In the genomic region with DNA sequence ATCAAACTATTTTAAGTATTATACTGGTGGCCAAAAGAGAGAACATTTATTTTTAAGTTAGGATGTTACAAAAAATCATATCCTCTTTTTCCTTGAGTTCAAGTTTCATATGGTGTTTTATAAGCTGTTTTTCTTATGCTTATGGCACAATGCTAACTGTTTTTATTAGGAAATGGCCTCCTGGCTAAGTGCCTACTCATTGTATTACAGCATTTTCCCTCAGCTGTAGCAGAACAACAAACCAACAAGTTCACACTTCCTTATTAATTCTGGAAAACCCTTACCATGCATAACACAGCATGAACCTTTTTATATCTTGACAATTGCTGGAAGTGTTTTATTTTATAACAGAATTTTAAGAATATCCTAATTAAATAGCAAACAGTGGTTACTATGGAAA, we compare ENCODE assay signal across 15 cellular contexts.
DNase-seq lines count a peak whose midpoint lies in the region; ATAC-seq and TF ChIP-seq lines count a peak whose summit lies in the region.
"Had no signal": no experiment of that assay in that cellular context is flagged by ENCODE, and none has a peak within 500 bp of the region (broad histone marks: within the 10 kb centered on the region; RNA-seq: fewer than 3 reads in every experiment).

No MANE protein-coding gene starts in this region.

- H3K36me3 ChIP-seq in adipocyte (ENCODE audit: control insufficient read depth, insufficient read depth, low read length, severe bottlenecking): no peaks in the 10 kb centered on the region
- H3K36me3 ChIP-seq: colonic mucosa, neural progenitor cell, thyroid gland had no signal

- H3K9me3 Mint-ChIP-seq in osteocyte (ENCODE audit: unreplicated experiment) (no peaks in the 10 kb centered on the region), immature natural killer cell (peaks cover 0 to 15% (median 2%) of the 10 kb centered on the region in 6 donors)
- H3K9me3 Mint-ChIP-seq: activated B cell treated with CpG ODN at 0.5 μM for 24 hours; activated naive CD8-positive, alpha-beta T cell treated with anti-CD3 and anti-CD28 coated beads, Interleukin-2, amount 10 ng/mL, durations not matched to agents 7 days and 5 days; neural progenitor cell had no signal

- H3K36me3 Mint-ChIP-seq in osteocyte (ENCODE audit: unreplicated experiment) (peaks cover 3% of the 10 kb centered on the region), immature natural killer cell (peaks cover 0 to 3% (median 0%) of the 10 kb centered on the region in 3 donors)
- H3K36me3 Mint-ChIP-seq: activated naive CD8-positive, alpha-beta T cell treated with anti-CD3 and anti-CD28 coated beads, Interleukin-2, amount 10 ng/mL, durations not matched to agents 7 days and 5 days had no signal

- no peak overlapping the region for H3K9ac ChIP-seq in adipocyte (ENCODE audit: low read length)
- H3K9ac ChIP-seq: neural progenitor cell had no signal

- H3K4me3 ChIP-seq in adipocyte (ENCODE audit: low read length): no peak overlapping the region
- H3K4me3 ChIP-seq: colonic mucosa, neural progenitor cell, thyroid gland had no signal

- H3K27me3 Mint-ChIP-seq in osteocyte (ENCODE audit: unreplicated experiment) (no peaks in the 10 kb centered on the region), immature natural killer cell (ENCODE audit: low read depth in 3 of 3) (peaks cover 0 to 2% (median 2%) of the 10 kb centered on the region in 3 donors)
- H3K27me3 Mint-ChIP-seq: activated B cell treated with CpG ODN at 0.5 μM for 24 hours; activated naive CD8-positive, alpha-beta T cell treated with anti-CD3 and anti-CD28 coated beads, Interleukin-2, amount 10 ng/mL, durations not matched to agents 7 days and 5 days had no signal

- H3K4me3 Mint-ChIP-seq in osteocyte (ENCODE audit: unreplicated experiment): no peak overlapping the region
- H3K4me3 Mint-ChIP-seq in immature natural killer cell: no peak overlapping the region
- H3K4me3 Mint-ChIP-seq: activated B cell treated with CpG ODN at 0.5 μM for 24 hours; activated naive CD8-positive, alpha-beta T cell treated with anti-CD3 and anti-CD28 coated beads, Interleukin-2, amount 10 ng/mL, durations not matched to agents 7 days and 5 days; neural progenitor cell had no signal

- peaks cover 28% of the 10 kb centered on the region for H3K4me1 ChIP-seq in adipocyte (ENCODE audit: control insufficient read depth, insufficient read depth, low read length)
- H3K4me1 ChIP-seq: colonic mucosa had no signal

- peak overlapping the region; percentile 73 for H3K27ac Mint-ChIP-seq in osteocyte (ENCODE audit: unreplicated experiment)
- H3K27ac Mint-ChIP-seq in immature natural killer cell: no peak overlapping the region
- H3K27ac Mint-ChIP-seq: activated B cell treated with CpG ODN at 0.5 μM for 24 hours; activated naive CD8-positive, alpha-beta T cell treated with anti-CD3 and anti-CD28 coated beads, Interleukin-2, amount 10 ng/mL, durations not matched to agents 7 days and 5 days; neural progenitor cell had no signal

- no peak for ATAC-seq in GM19351 (IDR thresholded peaks at IDR 0.05; ENCODE audit: unreplicated experiment)

- peaks cover 73% of the 10 kb centered on the region for H3K4me1 Mint-ChIP-seq in osteocyte (ENCODE audit: unreplicated experiment)
- no peaks in the 10 kb centered on the region for H3K4me1 Mint-ChIP-seq in immature natural killer cell
- H3K4me1 Mint-ChIP-seq: activated B cell treated with CpG ODN at 0.5 μM for 24 hours; activated naive CD8-positive, alpha-beta T cell treated with anti-CD3 and anti-CD28 coated beads, Interleukin-2, amount 10 ng/mL, durations not matched to agents 7 days and 5 days had no signal

- DNase-seq in Ammon's horn (ENCODE audit: low spot score) (peak; percentile 35), adipocyte (ENCODE audit: low read depth) (peak; percentile 54), glomerular endothelial cell (ENCODE audit: extremely low read depth, low read depth, low spot score) (peak; percentile 95), osteocyte (ENCODE audit: extremely low spot score, unreplicated experiment) (no peak), HCEC 1CT (no peak), HPDE6-E6E7 (ENCODE audit: extremely low spot score) (no peak), immature natural killer cell (no peak)
- DNase-seq: activated B cell treated with CpG ODN at 0.5 μM for 24 hours; activated CD8-positive, alpha-beta memory T cell treated with anti-CD3 and anti-CD28 coated beads, Interleukin-2, amount 50 U/mL, for 48 hours; activated naive CD8-positive, alpha-beta T cell treated with anti-CD3 and anti-CD28 coated beads, Interleukin-2, amount 10 ng/mL, durations not matched to agents 7 days and 5 days; colonic mucosa; kidney; thyroid gland had no signal

- no peaks in the 10 kb centered on the region for H3K9me3 ChIP-seq in adipocyte (ENCODE audit: control insufficient read depth, low read length)
- H3K9me3 ChIP-seq: colonic mucosa, thyroid gland had no signal

- no peaks in the 10 kb centered on the region for H3K27me3 ChIP-seq in adipocyte (replicated peaks; ENCODE audit: control insufficient read depth, insufficient read depth, low read length)
- H3K27me3 ChIP-seq: colonic mucosa, neural progenitor cell, thyroid gland had no signal

- no peak for TF ChIP-seq CTCF in osteocyte (IDR thresholded peaks at IDR 0.05)

Comparison
In these comparisons a context has a peak if more than half of its experiments do, and no peak if none do; other contexts are left out.
1. DNase-seq: peak in Ammon's horn (single experiment), adipocyte (single experiment) and glomerular endothelial cell (single experiment); none in osteocyte (single experiment), HCEC 1CT (single experiment), HPDE6-E6E7 (single experiment) and immature natural killer cell (0 of 3).